ENCODE assay signal across 15 cellular contexts in genomic region chr5:176614805-176615478, GRCh38. TPM values are rescaled to one million over a fixed set of nuclear protein-coding genes. Genes with fewer than 3 reads are reported as not detected.
DNase-seq lines count a peak whose midpoint lies in the region; TF ChIP-seq lines count a peak whose summit lies in the region.
"Had no signal": no experiment of that assay in that cellular context is flagged by ENCODE, and none has a peak within 500 bp of the region (broad histone marks: within the 10 kb centered on the region; RNA-seq: fewer than 3 reads in every experiment).

No MANE protein-coding gene starts in this region.

- H3K36me3 ChIP-seq in uterus = no peaks in the 10 kb centered on the region
- H3K36me3 ChIP-seq: vagina had no signal

- no peak overlapping the region for H3K27ac Mint-ChIP-seq in Calu3 (ENCODE audit: unreplicated experiment)
- no peak overlapping the region for H3K27ac Mint-ChIP-seq in activated naive CD4-positive, alpha-beta T cell treated with anti-CD3 and anti-CD28 coated beads for 36 hours
- H3K27ac Mint-ChIP-seq: CD4-positive, CD25-positive, alpha-beta regulatory T cell; nephron; WTC11 had no signal

- intact Hi-C loops in Calu3 (cut with micrococcal nuclease; ENCODE audit: unreplicated experiment) (loop anchor here (5.0 to 10.0 kb wide), 2 partner anchors 73 to 200 kb away; partner anchors contain the start of gene CLTB), uterus (cut with DNase I; ENCODE audit: low total_unique reads) (no loop called here)
- intact Hi-C loops in activated naive CD4-positive, alpha-beta T cell treated with anti-CD3 and anti-CD28 coated beads for 36 hours (cut with micrococcal nuclease) = no loop called here

- peaks cover 16 to 19% of the 10 kb centered on the region in 2 donors for H3K27me3 ChIP-seq in uterus

- BruUV-seq in Calu3 (replicated peaks; lab: Mats Ljungman, UMichigan) = no TSS peak

- H3K4me3 Mint-ChIP-seq in Calu3 (ENCODE audit: low read depth, unreplicated experiment) = no peak overlapping the region
- no peak overlapping the region for H3K4me3 Mint-ChIP-seq in activated naive CD4-positive, alpha-beta T cell treated with anti-CD3 and anti-CD28 coated beads for 36 hours
- H3K4me3 Mint-ChIP-seq: CD4-positive, CD25-positive, alpha-beta regulatory T cell; nephron; WTC11 had no signal

- peaks cover 26% of the 10 kb centered on the region for H3K4me1 Mint-ChIP-seq in Calu3 (ENCODE audit: low read depth, unreplicated experiment)
- H3K4me1 Mint-ChIP-seq in activated naive CD4-positive, alpha-beta T cell treated with anti-CD3 and anti-CD28 coated beads for 36 hours (ENCODE audit: low read depth) = peaks cover 11% of the 10 kb centered on the region
- H3K4me1 Mint-ChIP-seq: nephron had no signal

- in situ Hi-C loops in astrocyte of the spinal cord (cut with HindIII; ENCODE audit: low sequenced_read_pairs) = no loop called here

- peaks cover 70% of the 10 kb centered on the region for H3K27me3 Mint-ChIP-seq in Calu3 (ENCODE audit: unreplicated experiment)
- peaks cover 52% of the 10 kb centered on the region for H3K27me3 Mint-ChIP-seq in activated naive CD4-positive, alpha-beta T cell treated with anti-CD3 and anti-CD28 coated beads for 36 hours (ENCODE audit: low read depth)

- H3K4me1 ChIP-seq in uterus = peaks cover 0 to 16% of the 10 kb centered on the region in 2 donors

- H3K4me3 ChIP-seq in NB4 (ENCODE audit: low read depth, low read length) (no peak overlapping the region), astrocyte of the spinal cord (ENCODE audit: low read depth, low read length) (no peak overlapping the region), uterus (no peak overlapping the region)
- H3K4me3 ChIP-seq: body of pancreas, vagina had no signal

- no peaks in the 10 kb centered on the region for H3K9me3 Mint-ChIP-seq in Calu3 (ENCODE audit: low read depth, unreplicated experiment)
- H3K9me3 Mint-ChIP-seq in activated naive CD4-positive, alpha-beta T cell treated with anti-CD3 and anti-CD28 coated beads for 36 hours = no peaks in the 10 kb centered on the region
- H3K9me3 Mint-ChIP-seq: nephron, WTC11 had no signal

- CTCF ChIA-PET in Calu3 (lab: Charles Lee) = interaction anchor here (0.8 kb wide), 1 partner anchor 79 kb away, joined by 3 read pairs; no protein-coding TSS in a partner anchor
- CTCF ChIA-PET in activated naive CD4-positive, alpha-beta T cell treated with anti-CD3 and anti-CD28 coated beads for 36 hours (lab: Charles Lee) = interaction anchor here (0.6 kb wide), 1 partner anchor 16 kb away, joined by 3 read pairs; no protein-coding TSS in a partner anchor

- TF ChIP-seq CTCF in Calu3 (IDR thresholded peaks at IDR 0.05; ENCODE audit: unreplicated experiment) = no peak
- no peak for TF ChIP-seq CTCF in NB4 (IDR thresholded peaks at IDR 0.05; ENCODE audit: low read depth, low read length)
- TF ChIP-seq CTCF in astrocyte of the spinal cord (IDR thresholded peaks at IDR 0.05; ENCODE audit: low read depth, low read length) = no peak
- TF ChIP-seq CTCF in uterus (IDR thresholded peaks at IDR 0.05) = no peak

- peak; percentile 30 for DNase-seq in Calu3
- DNase-seq in NB4 (ENCODE audit: low read depth) = peak; percentile 48
- DNase-seq in astrocyte of the spinal cord (ENCODE audit: low read depth, low spot score) = peak; percentile 70
- DNase-seq in kidney glomerular epithelial cell (lab: John Stamatoyannopoulos, UW) = peak; percentile 9
- no peak for DNase-seq in NCI-H1436 treated with DMSO at 0.1 percent for 48 hours (lab: John Stamatoyannopoulos, UW)
- DNase-seq in activated naive CD4-positive, alpha-beta T cell treated with anti-CD3 and anti-CD28 coated beads for 36 hours = no peak
- no peak for DNase-seq in uterus
- DNase-seq in mucosa of gallbladder (ENCODE audit: low spot score) = no peak
- DNase-seq: body of pancreas; CD4-positive, CD25-positive, alpha-beta regulatory T cell; stimulated activated CD8-positive, alpha-beta memory T cell treated with anti-CD3 and anti-CD28 coated beads, Interleukin-4, amount 100 ng/mL, for 48 hours had no signal

- H3K36me3 Mint-ChIP-seq in Calu3 (ENCODE audit: insufficient read depth, unreplicated experiment) = peaks cover 9% of the 10 kb centered on the region
- H3K36me3 Mint-ChIP-seq in activated naive CD4-positive, alpha-beta T cell treated with anti-CD3 and anti-CD28 coated beads for 36 hours (ENCODE audit: low read depth) = no peaks in the 10 kb centered on the region
- H3K36me3 Mint-ChIP-seq: WTC11 had no signal

- no peaks in the 10 kb centered on the region for H3K9me3 ChIP-seq in uterus
- H3K9me3 ChIP-seq: body of pancreas, vagina had no signal

- no peak overlapping the region for H3K27ac ChIP-seq in uterus
- H3K27ac ChIP-seq: body of pancreas, vagina had no signal

- TF ChIP-seq POLR2A in NB4 (IDR thresholded peaks at IDR 0.05; ENCODE audit: extremely low read depth, insufficient read length) = no peak
- no peak for TF ChIP-seq POLR2A in uterus (IDR thresholded peaks at IDR 0.05)

RNA-seq across cellular contexts. Expression of gene GPRIN1, which starts 5.0 kb away (rescaled TPM):
- total RNA-seq in Calu3 (2022) (11.5 and 12.6 TPM in 2 replicates), uterus (1 to 10 TPM in 1 of 4 donors, under 1 TPM in 1, not detected in 2; 0.40 to 1.4 TPM), mucosa of gallbladder (1.1 TPM)
- 1 to 10 TPM; 1.4 to 1.5 TPM for total RNA-seq in activated naive CD4-positive, alpha-beta T cell treated with anti-CD3 and anti-CD28 coated beads for 36 hours

RNA-seq across cellular contexts. Expression of gene SNCB, which starts 15.4 kb away (rescaled TPM):
- total RNA-seq in Calu3 (2022) = not detected in 2 replicates
- not detected for total RNA-seq in activated naive CD4-positive, alpha-beta T cell treated with anti-CD3 and anti-CD28 coated beads for 36 hours
- total RNA-seq in uterus = not detected
- 0.14 TPM for total RNA-seq in mucosa of gallbladder
- total RNA-seq: body of pancreas; CD4-positive, CD25-positive, alpha-beta regulatory T cell; kidney epithelial cell; vagina had no signal

RNA-seq across cellular contexts. Expression of gene EIF4E1B, which starts 15.5 kb away (rescaled TPM):
- total RNA-seq in Calu3 (2022) (not detected in 2 replicates), uterus (not detected), mucosa of gallbladder (not detected)
- not detected for total RNA-seq in activated naive CD4-positive, alpha-beta T cell treated with anti-CD3 and anti-CD28 coated beads for 36 hours
- total RNA-seq: CD4-positive, CD25-positive, alpha-beta regulatory T cell; kidney epithelial cell; vagina had no signal

RNA-seq across cellular contexts. Expression of gene TSPAN17, which starts 32.3 kb away (rescaled TPM):
- total RNA-seq in Calu3 (2022) (66.3 and 67.7 TPM in 2 replicates), uterus (10 to 100 TPM in 3 of 4 donors, 1 to 10 TPM in 1; 10.0 to 45.6 (median 20.2) TPM), mucosa of gallbladder (47.6 TPM)
- total RNA-seq in activated naive CD4-positive, alpha-beta T cell treated with anti-CD3 and anti-CD28 coated beads for 36 hours = 10 to 100 TPM; 17.2 to 17.4 TPM

Comparison
In these comparisons a context has a peak if more than half of its experiments do, and no peak if none do; other contexts are left out.
1. DNase-seq: peak in Calu3 (single experiment), NB4 (single experiment), astrocyte of the spinal cord (single experiment) and kidney glomerular epithelial cell (single experiment); none in NCI-H1436 treated with DMSO at 0.1 percent for 48 hours (single experiment), activated naive CD4-positive, alpha-beta T cell treated with anti-CD3 and anti-CD28 coated beads for 36 hours (single experiment), uterus (0 of 2) and mucosa of gallbladder (single experiment).